In the genomic region with DNA sequence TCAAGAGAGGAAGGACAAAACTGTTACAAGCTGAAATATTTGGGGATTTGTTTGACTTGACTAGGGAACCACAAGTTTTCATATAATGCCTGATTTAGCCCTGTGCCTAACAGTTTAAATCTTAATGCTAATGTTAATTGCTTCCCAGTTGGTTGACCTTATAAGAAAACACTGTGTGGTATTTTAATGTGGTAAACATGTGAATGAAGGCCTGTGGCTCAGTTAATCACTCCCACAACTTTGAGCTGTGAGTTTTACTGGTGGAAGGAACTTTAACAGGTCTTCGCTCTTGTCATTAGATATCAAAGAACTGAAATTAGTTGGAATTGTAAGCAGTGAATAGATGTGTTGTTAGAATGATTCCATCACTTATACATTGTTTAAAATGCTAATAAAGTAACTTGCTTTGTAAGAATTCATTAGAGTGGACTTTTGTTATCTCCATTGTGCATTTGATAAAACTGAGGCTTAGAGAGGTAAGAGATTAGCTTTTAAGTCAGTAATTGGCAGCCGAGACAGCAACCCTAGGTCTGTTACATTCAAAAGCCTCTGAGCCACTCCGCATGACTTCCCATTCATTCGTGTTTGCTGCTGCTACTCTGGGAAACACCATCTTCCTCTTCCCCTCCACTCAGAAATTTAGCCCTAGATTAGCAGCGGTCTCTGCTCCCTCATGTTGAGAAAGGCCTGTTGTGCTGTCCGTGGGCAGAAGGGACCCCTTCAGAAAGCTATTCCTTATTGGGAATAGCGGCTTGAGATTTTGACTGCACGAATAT, we compare ENCODE assay signal across 8 cellular contexts. TPM values are rescaled to one million over a fixed set of nuclear protein-coding genes. Genes with fewer than 3 reads are reported as not detected.
A peak's percentile ranks its signal among the peaks of the same experiment; 100 is the strongest.
DNase-seq lines count a peak whose midpoint lies in the region; ATAC-seq, FAIRE-seq and TF ChIP-seq lines count a peak whose summit lies in the region.

No MANE protein-coding gene starts in this region.

- no peaks in the 10 kb centered on the region for H3K9me3 ChIP-seq in HepG2 (ENCODE audit: low read length)
- H3K9me3 ChIP-seq in tibial nerve: no peaks in the 10 kb centered on the region

- H3K4me1 Mint-ChIP-seq in brain: peaks cover 37% of the 10 kb centered on the region

- ATAC-seq in HepG2: peak; percentile 37
- ATAC-seq in HG03175 (IDR thresholded peaks at IDR 0.05; ENCODE audit: unreplicated experiment): no peak

- TF ChIP-seq POLR2A in GM12891 (IDR thresholded peaks at IDR 0.05; ENCODE audit: low read depth, low read length) (no peak), HepG2 (IDR thresholded peaks at IDR 0.05; ENCODE audit: insufficient read depth in 1 of 2, low read depth in 2 of 2, low read length in 2 of 2) (no peak), tibial nerve (IDR thresholded peaks at IDR 0.05) (no peak)

- H2AFZ ChIP-seq in HepG2 (ENCODE audit: low read length): no peak overlapping the region

- H3K27me3 Mint-ChIP-seq in brain: peaks cover 5% of the 10 kb centered on the region

- no peak for TF ChIP-seq RAD21 in HepG2 (CRISPR knock-in tag; IDR thresholded peaks at IDR 0.05)

- H3K27ac Mint-ChIP-seq in brain: peak overlapping the region; percentile 92 to 99 (median 96)

- intact Hi-C loops in HepG2 (cut with micrococcal nuclease; ENCODE audit: unreplicated experiment): loop anchor here (5.0 kb wide), 2 partner anchors 44 to 246 kb away; no protein-coding TSS in a partner anchor

- BruUV-seq in HepG2 (replicated peaks; lab: Mats Ljungman, UMichigan): no TSS peak

- FAIRE-seq in GM12891 (lab: Jason Lieb, UNC) (peak; percentile 71), HepG2 (lab: Jason Lieb, UNC) (peak; percentile 34)

- POLR2A ChIA-PET in HepG2 (lab: Yijun Ruan, JAX): interaction anchor here (1.2 to 1.5 kb wide), 2 partner anchors 14 to 45 kb away, joined by 3 read pairs; no protein-coding TSS in a partner anchor

- CTCF ChIA-PET in HepG2 (lab: Yijun Ruan, JAX; ENCODE audit: low intra/inter-chr PET ratio, low total read pairs): no interaction called here

- peak overlapping the region; percentile 89 for H3K9ac ChIP-seq in HepG2 (ENCODE audit: insufficient read depth, low read depth, low read length)

- no peaks in the 10 kb centered on the region for H3K27me3 ChIP-seq in HepG2 (ENCODE audit: control insufficient read depth in 1 of 2, insufficient read depth in 2 of 2, low read length in 2 of 2)
- H3K27me3 ChIP-seq in tibial nerve: no peaks in the 10 kb centered on the region

- H4K20me1 ChIP-seq in HepG2 (ENCODE audit: insufficient read depth, low read length): peaks cover 5% of the 10 kb centered on the region; the same call in 1 of the 2 replicates

- WGBS in HepG2 (ENCODE audit: low lambda C conversion rate): 20% methylated on average over 8 of the region's 8 CpGs
- 12 to 14% methylated on average over 8 of the region's 8 CpGs for WGBS in tibial nerve, 2 donors

- no peak for TF ChIP-seq CTCF in AG09309 (IDR thresholded peaks at IDR 0.05; ENCODE audit: control insufficient read depth, insufficient read depth, low read depth, low read length, missing control alignments)
- no peak for TF ChIP-seq CTCF in brain (conservative IDR thresholded peaks at IDR 0.05)
- TF ChIP-seq CTCF in HepG2 (CRISPR knock-in tag; IDR thresholded peaks at IDR 0.05): no peak
- no peak for TF ChIP-seq CTCF in tibial nerve (IDR thresholded peaks at IDR 0.05)

- H3K4me2 ChIP-seq in HepG2 (ENCODE audit: low read depth, low read length): peak overlapping the region; percentile 71

- H3K36me3 ChIP-seq in HepG2 (replicated peaks in 1 of 2; ENCODE audit: control insufficient read depth in 1 of 2, insufficient read depth in 2 of 2, low read length in 2 of 2): peaks cover 1 to 26% of the 10 kb centered on the region in 2 experiments
- peaks cover 0 to 28% (median 5%) of the 10 kb centered on the region in 3 donors for H3K36me3 ChIP-seq in tibial nerve

- DNase-seq in AG09309 (ENCODE audit: low read depth): no peak
- DNase-seq in GM12891 (ENCODE audit: insufficient read length, low spot score): no peak
- DNase-seq in NCI-H774 (lab: John Stamatoyannopoulos, UW): peak; percentile 28
- peak; percentile 27 for DNase-seq in HepG2 (ENCODE audit: low spot score)
- DNase-seq in tibial nerve (ENCODE audit: low spot score in 2 of 2): no peak
- DNase-seq in NCI-H187 (lab: John Stamatoyannopoulos, UW): no peak

- peaks cover 33% of the 10 kb centered on the region for H3K79me2 ChIP-seq in HepG2 (ENCODE audit: insufficient read depth, low read length)

- H3K4me3 ChIP-seq in AG09309 (ENCODE audit: control insufficient read depth, low read depth, low read length): peak overlapping the region; percentile 97
- H3K4me3 ChIP-seq in HepG2 (replicated peaks in 1 of 3; ENCODE audit: insufficient read depth in 1 of 3, low read depth in 2 of 3, low read length in 3 of 3): peak overlapping the region; percentile 90 to 98 (median 96)
- peak overlapping the region; percentile 68 to 97 (median 94) for H3K4me3 ChIP-seq in tibial nerve

- peak overlapping the region; percentile 85 for H3K27ac ChIP-seq in HepG2 (ENCODE audit: extremely low read length, insufficient read depth, low read length)
- peak overlapping the region in 3 of 4 donors; percentile 91 to 97 (median 97) for H3K27ac ChIP-seq in tibial nerve

- TF ChIP-seq EP300 in HepG2 (IDR thresholded peaks at IDR 0.05; ENCODE audit: low read depth in 2 of 2, low read length in 2 of 2): no peak
- TF ChIP-seq EP300 in HepG2 (CRISPR knock-in tag; IDR thresholded peaks at IDR 0.05; ENCODE audit: borderline replicate concordance): no peak
- TF ChIP-seq EP300 in tibial nerve (IDR thresholded peaks at IDR 0.05): no peak

- H3K9me3 Mint-ChIP-seq in brain: no peaks in the 10 kb centered on the region

- in situ Hi-C loops in HepG2 (cut with HindIII; ENCODE audit: extremely low pct_ligation_motif_present, low pct_unique_long_range_greater_than_20kb): no loop called here

- peaks cover 27% of the 10 kb centered on the region for H3K36me3 Mint-ChIP-seq in brain

- H3K4me1 ChIP-seq in HepG2 (ENCODE audit: insufficient read depth, low read length) (peaks cover 40% of the 10 kb centered on the region), tibial nerve (peaks cover 0 to 26% (median 10%) of the 10 kb centered on the region in 4 donors)

- H3K4me3 Mint-ChIP-seq in brain: peak overlapping the region; percentile 96 to 100 (median 97)

TF ChIP-seq in HepG2, 621 proteins besides CTCF, POLR2A, EP300 and RAD21 (continues in another document):
- TF ChIP-seq NR3C1 (CRISPR knock-in tag; IDR thresholded peaks at IDR 0.05) (no peak), RELA (CRISPR knock-in tag; IDR thresholded peaks at IDR 0.05) (no peak)

RNA-seq across cellular contexts. Expression of a gene that starts 1.0 kb away (rescaled TPM):
- 16.6 TPM for polyA plus RNA-seq in GM12891 (2012; ENCODE audit: low read depth, missing spikeins)
- polyA plus RNA-seq in brain (ENCODE audit: insufficient read depth, low read depth, low replicate concordance) (3.4 TPM), HepG2 (2011; rRNA removed) (7.4 and 10.3 TPM in 2 replicates)
- total RNA-seq in HepG2 (2016; rRNA removed; fragmentation: Illumina TruSeq; extraction: Trizol) (25.2 and 35.1 TPM in 2 replicates), tibial nerve (10 to 100 TPM; 25.2 to 36.7 (median 29.3) TPM)
- 4.1 and 5.1 TPM in 2 replicates for total RNA-seq in HepG2 (2016; cell fraction: cytosol; rRNA removed; fragmentation: Illumina TruSeq; extraction: Trizol; ENCODE audit: low read depth)
- 26.1 and 35.7 TPM in 2 replicates for total RNA-seq in HepG2 (2016; cell fraction: insoluble cytoplasmic fraction; rRNA removed; fragmentation: Illumina TruSeq; extraction: Trizol)
- total RNA-seq in HepG2 (2016; cell fraction: membrane; rRNA removed; fragmentation: Illumina TruSeq; extraction: Trizol): 9.1 and 10.7 TPM in 2 replicates
- 27.9 and 29.9 TPM in 2 replicates for total RNA-seq in HepG2 (2016; cell fraction: nucleus; rRNA removed; fragmentation: Illumina TruSeq; extraction: Trizol)
- polyA plus RNA-seq in HepG2 (2011; cell fraction: cytosol; rRNA removed): 2.6 and 4.7 TPM in 2 replicates
- polyA plus RNA-seq in HepG2 (2011; cell fraction: nucleus; rRNA removed): 5.4 and 7.0 TPM in 2 replicates
- polyA plus RNA-seq in HepG2 (2012): 11.9 and 14.4 TPM in 2 replicates
- polyA plus RNA-seq in HepG2 (2016; cell fraction: cytosol; fragmentation: Illumina TruSeq; extraction: Trizol; ENCODE audit: low read depth): 1.2 and 1.5 TPM in 2 replicates
- 30.1 and 30.9 TPM in 2 replicates for polyA plus RNA-seq in HepG2 (2016; cell fraction: insoluble cytoplasmic fraction; fragmentation: Illumina TruSeq; extraction: Trizol; ENCODE audit: low read depth)
- polyA plus RNA-seq in HepG2 (2016; cell fraction: membrane; fragmentation: Illumina TruSeq; extraction: Trizol; ENCODE audit: low read depth): 3.0 and 3.8 TPM in 2 replicates
- 36.9 and 38.5 TPM in 2 replicates for polyA plus RNA-seq in HepG2 (2016; cell fraction: nucleus; fragmentation: Illumina TruSeq; extraction: Trizol; ENCODE audit: insufficient read depth, low read depth)
- polyA minus RNA-seq in HepG2 (2011; rRNA and poly(A)+ RNA removed; ENCODE audit: low replicate concordance): 2.3 and 5.9 TPM in 2 replicates
- polyA minus RNA-seq in HepG2 (2011; cell fraction: cytosol; rRNA and poly(A)+ RNA removed): 6.1 and 6.8 TPM in 2 replicates
- polyA minus RNA-seq in HepG2 (2011; cell fraction: nucleus; rRNA and poly(A)+ RNA removed): 33.8 and 36.3 TPM in 2 replicates

RNA-seq across cellular contexts. Expression of a gene that starts 46.7 kb away (rescaled TPM):
- polyA plus RNA-seq in GM12891 (2012; ENCODE audit: low read depth, missing spikeins): 24.6 TPM
- polyA plus RNA-seq in brain (ENCODE audit: insufficient read depth, low read depth, low replicate concordance): 23.8 TPM
- total RNA-seq in HepG2 (2016; rRNA removed; fragmentation: Illumina TruSeq; extraction: Trizol): 102 and 136 TPM in 2 replicates
- 23.9 and 24.7 TPM in 2 replicates for total RNA-seq in HepG2 (2016; cell fraction: cytosol; rRNA removed; fragmentation: Illumina TruSeq; extraction: Trizol; ENCODE audit: low read depth)
- total RNA-seq in HepG2 (2016; cell fraction: insoluble cytoplasmic fraction; rRNA removed; fragmentation: Illumina TruSeq; extraction: Trizol): 99.3 and 127 TPM in 2 replicates
- 103 and 117 TPM in 2 replicates for total RNA-seq in HepG2 (2016; cell fraction: membrane; rRNA removed; fragmentation: Illumina TruSeq; extraction: Trizol)
- 72.8 and 91.5 TPM in 2 replicates for total RNA-seq in HepG2 (2016; cell fraction: nucleus; rRNA removed; fragmentation: Illumina TruSeq; extraction: Trizol)
- 91.8 and 93.8 TPM in 2 replicates for polyA plus RNA-seq in HepG2 (2011; rRNA removed)
- 23.5 and 43.5 TPM in 2 replicates for polyA plus RNA-seq in HepG2 (2011; cell fraction: cytosol; rRNA removed)
- 97.9 and 118 TPM in 2 replicates for polyA plus RNA-seq in HepG2 (2011; cell fraction: nucleus; rRNA removed)
- polyA plus RNA-seq in HepG2 (2012): 76.4 and 91.1 TPM in 2 replicates
- polyA plus RNA-seq in HepG2 (2016; cell fraction: cytosol; fragmentation: Illumina TruSeq; extraction: Trizol; ENCODE audit: low read depth): 17.9 and 20.0 TPM in 2 replicates
- polyA plus RNA-seq in HepG2 (2016; cell fraction: insoluble cytoplasmic fraction; fragmentation: Illumina TruSeq; extraction: Trizol; ENCODE audit: low read depth): 102 and 111 TPM in 2 replicates
- 57.5 and 60.6 TPM in 2 replicates for polyA plus RNA-seq in HepG2 (2016; cell fraction: membrane; fragmentation: Illumina TruSeq; extraction: Trizol; ENCODE audit: low read depth)
- 113 and 120 TPM in 2 replicates for polyA plus RNA-seq in HepG2 (2016; cell fraction: nucleus; fragmentation: Illumina TruSeq; extraction: Trizol; ENCODE audit: insufficient read depth, low read depth)
- polyA minus RNA-seq in HepG2 (2011; rRNA and poly(A)+ RNA removed; ENCODE audit: low replicate concordance): 45.0 and 86.1 TPM in 2 replicates
- 65.4 and 79.8 TPM in 2 replicates for polyA minus RNA-seq in HepG2 (2011; cell fraction: cytosol; rRNA and poly(A)+ RNA removed)
- 166 and 207 TPM in 2 replicates for polyA minus RNA-seq in HepG2 (2011; cell fraction: nucleus; rRNA and poly(A)+ RNA removed)
- total RNA-seq in tibial nerve: 10 to 100 TPM; 42.6 to 53.3 (median 45.3) TPM

Comparison
In these comparisons a context has a peak if more than half of its experiments do, and no peak if none do; other contexts are left out.
1. DNase-seq: peak in NCI-H774 (single experiment) and HepG2 (single experiment); none in AG09309 (single experiment), GM12891 (single experiment), tibial nerve (0 of 2) and NCI-H187 (0 of 2).
2. Peak in every context shown above with its lines, with median percentiles within 50 percentile points of each other: H3K4me3 ChIP-seq.